In genomic region chr15:28116521-28117488, GRCh38 we compare ENCODE assay signal across 21 cellular contexts. TPM values are rescaled to one million over a fixed set of nuclear protein-coding genes. Genes with fewer than 3 reads are reported as not detected.
DNase-seq lines count a peak whose midpoint lies in the region; ATAC-seq, FAIRE-seq and TF ChIP-seq lines count a peak whose summit lies in the region.
"Had no signal": no experiment of that assay in that cellular context is flagged by ENCODE, and none has a peak within 500 bp of the region (broad histone marks: within the 10 kb centered on the region; RNA-seq: fewer than 3 reads in every experiment).

No MANE protein-coding gene starts in this region.

- H4K20me1 ChIP-seq in K562 (replicated peaks; ENCODE audit: control insufficient read depth, insufficient read depth, low read length), result no peaks in the 10 kb centered on the region

- H3K4me1 Mint-ChIP-seq in MCF 10A (ENCODE audit: insufficient read depth, unreplicated experiment), result no peaks in the 10 kb centered on the region
- H3K4me1 Mint-ChIP-seq: CD8-positive, alpha-beta memory T cell had no signal

- H3K9me1 ChIP-seq in K562 (ENCODE audit: control insufficient read depth, insufficient read depth, low read length), result no peaks in the 10 kb centered on the region

- H2AFZ ChIP-seq in K562 (ENCODE audit: low read depth, low read length) (no peak overlapping the region), mesenchymal stem cell (ENCODE audit: low read depth, low read length) (no peak overlapping the region)

- H3K9ac ChIP-seq in K562 (ENCODE audit: insufficient read depth in 1 of 2, low read depth in 2 of 2, low read length in 2 of 2) (peak overlapping the region in 1 of 2 experiments; percentile 36; a peak in 1 of 4 replicates), mesenchymal stem cell (ENCODE audit: low read length) (no peak overlapping the region)
- H3K9ac ChIP-seq: BLaER1 treated with 17β-estradiol and CSF1 and Interleukin-3, amounts not matched to agents 10 nM and 100 nM had no signal

- H3K27me3 Mint-ChIP-seq in MCF 10A (ENCODE audit: insufficient read depth, unreplicated experiment), result no peaks in the 10 kb centered on the region
- H3K27me3 Mint-ChIP-seq: CD8-positive, alpha-beta memory T cell had no signal

- peaks cover 0 to 7% of the 10 kb centered on the region in 2 experiments; a peak in 1 of 5 replicates for H3K4me1 ChIP-seq in K562 (replicated peaks in 1 of 2; ENCODE audit: control insufficient read depth in 2 of 2, insufficient read depth in 2 of 2, low read length in 2 of 2)
- peaks cover 13% of the 10 kb centered on the region for H3K4me1 ChIP-seq in mesenchymal stem cell (ENCODE audit: control insufficient read depth, insufficient read depth, low read depth, low read length)
- H3K4me1 ChIP-seq in spleen, result no peaks in the 10 kb centered on the region
- H3K4me1 ChIP-seq: Peyer's patch had no signal

- no peak overlapping the region for H2BK12ac ChIP-seq in mesenchymal stem cell (ENCODE audit: low read length in 2 of 2)

- no peak overlapping the region for H2BK15ac ChIP-seq in mesenchymal stem cell (ENCODE audit: low read depth, poor library complexity, severe bottlenecking)

- H3K23ac ChIP-seq in mesenchymal stem cell (ENCODE audit: low read length in 2 of 2), result no peak overlapping the region

- TF ChIP-seq POLR2A in K562 (conservative IDR thresholded peaks at IDR 0.05) (no peak), spleen (IDR thresholded peaks at IDR 0.05) (no peak)

- no peak for TF ChIP-seq CTCF in K562 (IDR thresholded peaks at IDR 0.05 in 2 of 3, conservative IDR thresholded peaks at IDR 0.05 in 1 of 3; ENCODE audit: insufficient read depth in 2 of 3, low read depth in 1 of 3, low read length in 3 of 3)
- no peak for TF ChIP-seq CTCF in spleen (IDR thresholded peaks at IDR 0.05 in 8 of 11, conservative IDR thresholded peaks at IDR 0.05 in 3 of 11)
- TF ChIP-seq CTCF in MCF 10A (IDR thresholded peaks at IDR 0.05; ENCODE audit: unreplicated experiment), result no peak

- H3K36me3 ChIP-seq in H7 (replicated peaks; ENCODE audit: control insufficient read depth, insufficient read depth, low read length), result peaks cover 11% of the 10 kb centered on the region
- peaks cover 91% of the 10 kb centered on the region for H3K36me3 ChIP-seq in K562 (ENCODE audit: control insufficient read depth, insufficient read depth, low read length)
- peaks cover 81 to 90% of the 10 kb centered on the region in 2 experiments for H3K36me3 ChIP-seq in mesenchymal stem cell (ENCODE audit: control insufficient read depth in 1 of 2, insufficient read depth in 2 of 2, low read depth in 1 of 2, low read length in 2 of 2)
- peaks cover 0 to 100% (median 89%) of the 10 kb centered on the region in 6 donors for H3K36me3 ChIP-seq in spleen

- no peak overlapping the region for H2AK5ac ChIP-seq in mesenchymal stem cell (ENCODE audit: low read length, severe bottlenecking)

- intact Hi-C loops in K562 (cut with micrococcal nuclease) (no loop called here), spleen (cut with DNase I; ENCODE audit: low total_unique reads) (no loop called here), MCF 10A (cut with micrococcal nuclease) (no loop called here)

- TF ChIP-seq EP300 in K562 (IDR thresholded peaks at IDR 0.05; ENCODE audit: low read length), result no peak

- peaks cover 24% of the 10 kb centered on the region for H3K79me1 ChIP-seq in mesenchymal stem cell (replicated peaks; ENCODE audit: low read length, poor library complexity, severe bottlenecking)

- H3K27ac Mint-ChIP-seq in MCF 10A (ENCODE audit: low read depth, unreplicated experiment), result no peak overlapping the region

- H3K4ac ChIP-seq in mesenchymal stem cell (ENCODE audit: low read depth in 1 of 2, low read length in 2 of 2), result no peak overlapping the region

- peak overlapping the region; percentile 7 for H4K8ac ChIP-seq in mesenchymal stem cell (ENCODE audit: low read length)

- BruUV-seq in K562 (replicated peaks; lab: Mats Ljungman, UMichigan) (no TSS peak), MCF 10A (replicated peaks; lab: Mats Ljungman, UMichigan) (no TSS peak)

- 90% methylated on average over 35 of the region's 47 CpGs for WGBS in K562 (ENCODE audit: insufficient coverage, low coverage, missing lambda C conversion rate)
- WGBS in mesenchymal stem cell, result 96% methylated on average over 47 of the region's 47 CpGs
- WGBS in spleen, 5 donors, result 92 to 97% (median 93%) methylated on average over 35 to 47 of the region's 47 CpGs

- POLR2A ChIA-PET in K562 (lab: Yijun Ruan, JAX), result no interaction called here
- POLR2A ChIA-PET in MCF 10A (lab: Yijun Ruan, JAX), result no interaction called here

- ATAC-seq in K562, result no peak
- no peak for ATAC-seq in GM21515 (IDR thresholded peaks at IDR 0.05; ENCODE audit: unreplicated experiment)
- ATAC-seq: Right ventricle myocardium inferior had no signal

- H3K27ac ChIP-seq in K562 (ENCODE audit: extremely low read depth, low read depth, low read length) (no peak overlapping the region), mesenchymal stem cell (ENCODE audit: low read length, poor library complexity, severe bottlenecking) (no peak overlapping the region), spleen (no peak overlapping the region)
- H3K27ac ChIP-seq: BLaER1 treated with 17β-estradiol and CSF1 and Interleukin-3, amounts not matched to agents 10 nM and 100 nM; Peyer's patch had no signal

- H3K4me3 ChIP-seq in H7 (ENCODE audit: insufficient read depth, low read depth, low read length) (no peak overlapping the region), K562 (no peak overlapping the region), mesenchymal stem cell (ENCODE audit: insufficient read depth in 1 of 2, low read depth in 1 of 2, low read length in 2 of 2) (no peak overlapping the region), spleen (no peak overlapping the region)
- H3K4me3 ChIP-seq: BLaER1 treated with 17β-estradiol and CSF1 and Interleukin-3, amounts not matched to agents 10 nM and 100 nM; Peyer's patch had no signal

- H3K9me3 ChIP-seq in K562 (replicated peaks; ENCODE audit: control insufficient read depth, insufficient read depth, low read depth, low read length), result no peaks in the 10 kb centered on the region
- no peaks in the 10 kb centered on the region for H3K9me3 ChIP-seq in mesenchymal stem cell (ENCODE audit: control insufficient read depth, low read length)
- no peaks in the 10 kb centered on the region for H3K9me3 ChIP-seq in spleen
- H3K9me3 ChIP-seq: BLaER1 treated with 17β-estradiol and CSF1 and Interleukin-3, amounts not matched to agents 10 nM and 100 nM; Peyer's patch had no signal

- peaks cover 82% of the 10 kb centered on the region for H3K36me3 Mint-ChIP-seq in MCF 10A (ENCODE audit: insufficient read depth, unreplicated experiment)

- in situ Hi-C loops in K562 (cut with MboI), result no loop called here

- no peak overlapping the region for H3K18ac ChIP-seq in mesenchymal stem cell (ENCODE audit: low read depth in 1 of 2, low read length in 2 of 2)

- DNase-seq in H7 (peak; percentile 42), K562 (ENCODE audit: extremely low read depth in 1 of 4, low spot score in 3 of 4) (no peak), mesenchymal stem cell (no peak), spleen (peak; percentile 71), LoVo (ENCODE audit: low spot score) (no peak), MCF 10A (ENCODE audit: unreplicated experiment) (no peak)
- DNase-seq: CD8-positive, alpha-beta memory T cell; DMS79; KBM-7; MV-4-11; NCI-H1417; NCI-H187; NCI-H2107; NCI-H345; NCI-H69; Peyer's patch had no signal

- no peak overlapping the region for H2BK120ac ChIP-seq in mesenchymal stem cell (ENCODE audit: low read depth, low read length)

- CTCF ChIA-PET in K562 (lab: Yijun Ruan, JAX; ENCODE audit: low intra/inter-chr PET ratio) (no interaction called here), MCF 10A (lab: Yijun Ruan, JAX) (interaction anchor here (1.1 to 2.6 kb wide), 3 partner anchors 9 to 1227 kb away, joined by 4 to 12 read pairs (median 5); no protein-coding TSS in a partner anchor)

- FAIRE-seq in K562 (lab: Jason Lieb, UNC), result no peak
- FAIRE-seq: GM12892, H54 had no signal

- H3K79me2 ChIP-seq in K562 (ENCODE audit: control insufficient read depth, insufficient read depth, low read length), result no peaks in the 10 kb centered on the region

- H4K91ac ChIP-seq in mesenchymal stem cell (ENCODE audit: low read length), result no peak overlapping the region

- H3K9me3 Mint-ChIP-seq in MCF 10A (ENCODE audit: unreplicated experiment), result no peaks in the 10 kb centered on the region
- H3K9me3 Mint-ChIP-seq: CD8-positive, alpha-beta memory T cell had no signal

- H3K27me3 ChIP-seq in H7 (ENCODE audit: control insufficient read depth, insufficient read depth, low read length) (no peaks in the 10 kb centered on the region), K562 (ENCODE audit: control insufficient read depth in 2 of 2, insufficient read depth in 2 of 2, low read length in 2 of 2) (no peaks in the 10 kb centered on the region), mesenchymal stem cell (ENCODE audit: control insufficient read depth in 1 of 2, insufficient read depth in 1 of 2, low read length in 2 of 2) (no peaks in the 10 kb centered on the region), spleen (replicated peaks in 1 of 7) (no peaks in the 10 kb centered on the region)
- H3K27me3 ChIP-seq: BLaER1 treated with 17β-estradiol and CSF1 and Interleukin-3, amounts not matched to agents 10 nM and 100 nM; Peyer's patch had no signal

- H3K14ac ChIP-seq in mesenchymal stem cell (ENCODE audit: low read length in 2 of 2), result no peak overlapping the region

- H2BK5ac ChIP-seq in mesenchymal stem cell (ENCODE audit: low read depth, low read length, poor library complexity, severe bottlenecking), result no peak overlapping the region

- no peak for TF ChIP-seq RAD21 in K562 (CRISPR knock-in tag; conservative IDR thresholded peaks at IDR 0.05 in 1 of 2, IDR thresholded peaks at IDR 0.05 in 1 of 2)

- no peak overlapping the region for H3K4me2 ChIP-seq in K562 (ENCODE audit: insufficient read depth, low read length)
- no peak overlapping the region for H3K4me2 ChIP-seq in mesenchymal stem cell (ENCODE audit: low read length, poor library complexity, severe bottlenecking)

- H3K4me3 Mint-ChIP-seq in MCF 10A (ENCODE audit: unreplicated experiment), result no peak overlapping the region
- H3K4me3 Mint-ChIP-seq: CD8-positive, alpha-beta memory T cell had no signal

RNA-seq across cellular contexts. Expression of gene OCA2, which starts 17.7 kb away (rescaled TPM):
- total RNA-seq in H7 (2014; rRNA removed; shearing (Covaris generic)), result 0.21 and 0.37 TPM in 2 replicates
- total RNA-seq in K562 (2011; cell fraction: chromatin; rRNA removed; ENCODE audit: low replicate concordance), result 1.2 and 2.4 TPM in 2 replicates
- total RNA-seq in K562 (2011; cell fraction: nucleolus; rRNA removed), result 1.5 and 1.6 TPM in 2 replicates
- 1.1 and 1.3 TPM in 2 replicates for total RNA-seq in K562 (2011; cell fraction: nucleoplasm; rRNA removed)
- total RNA-seq in K562 (2014; rRNA removed), result 0.09 and 0.24 TPM in 2 replicates
- total RNA-seq in K562 (2014; rRNA removed; fragmentation: Illumina TruSeq; extraction: Trizol), result 0.06 and 0.36 TPM in 2 replicates
- 0.14 and 0.26 TPM in 2 replicates for total RNA-seq in K562 (2015; rRNA removed; fragmentation: Illumina TruSeq; extraction: Trizol)
- 0.47 and 1.5 TPM in 2 replicates for total RNA-seq in K562 (2021)
- polyA plus RNA-seq in K562 (2011; rRNA removed), result 0.59 and 0.61 TPM in 2 replicates
- 0.27 and 0.31 TPM in 2 replicates for polyA plus RNA-seq in K562 (2011; cell fraction: cytosol; rRNA removed)
- polyA plus RNA-seq in K562 (2011; cell fraction: nucleus; rRNA removed), result 1.2 and 1.4 TPM in 2 replicates
- polyA plus RNA-seq in K562 (2012), result 0.33 and 0.47 TPM in 2 replicates
- polyA plus RNA-seq in K562 (2014; fragmentation: Illumina TruSeq; extraction: Trizol), result 0.19 and 0.21 TPM in 2 replicates
- under 1 TPM in 1 of 2 experiments, not detected in 1; 0.07 TPM for polyA plus RNA-seq in K562 (2014; fragmentation: Nextera tagmentation; extraction: Ambion mirVana)
- 0.13 and 0.57 TPM in 2 replicates for polyA plus RNA-seq in K562 (2014; rRNA removed)
- polyA minus RNA-seq in K562 (2011; rRNA and poly(A)+ RNA removed), result 0.42 and 0.63 TPM in 2 replicates
- not detected in 2 replicates for polyA minus RNA-seq in K562 (2011; cell fraction: cytosol; rRNA and poly(A)+ RNA removed)
- 0.67 TPM in 2 replicates for polyA minus RNA-seq in K562 (2011; cell fraction: nucleus; rRNA and poly(A)+ RNA removed)
- 0.04 TPM for polyA plus RNA-seq in mesenchymal stem cell (2013, experiment 1 of 2)
- 0.07 TPM for polyA plus RNA-seq in mesenchymal stem cell (2013, experiment 2 of 2)
- total RNA-seq in spleen, result 1 to 10 TPM in 4 of 7 donors, under 1 TPM in 3; 0.39 to 3.0 (median 1.0) TPM
- 1 to 10 TPM in 1 of 3 donors, under 1 TPM in 2; 0.86 to 1.2 (median 1.00) TPM for polyA plus RNA-seq in spleen
- total RNA-seq in MCF 10A (2022), result not detected in 2 replicates
- total RNA-seq: CD8-positive, alpha-beta memory T cell; Right ventricle myocardium inferior had no signal
- polyA plus RNA-seq: CD8-positive, alpha-beta memory T cell had no signal

Comparison
In these comparisons a context has a peak if more than half of its experiments do, and no peak if none do; other contexts are left out.
1. DNase-seq: peak in H7 (single experiment) and spleen (single experiment); none in K562 (0 of 4), mesenchymal stem cell (single experiment), LoVo (single experiment) and MCF 10A (single experiment).